10 cellular contexts compared by ENCODE assay signal in genomic region chr2:169069341-169069740, GRCh38. TPM values are rescaled to one million over a fixed set of nuclear protein-coding genes. Genes with fewer than 3 reads are reported as not detected.
DNase-seq lines count a peak whose midpoint lies in the region; ATAC-seq and TF ChIP-seq lines count a peak whose summit lies in the region.
"Had no signal": no experiment of that assay in that cellular context is flagged by ENCODE, and none has a peak within 500 bp of the region (broad histone marks: within the 10 kb centered on the region; RNA-seq: fewer than 3 reads in every experiment).

DHRS9 (plus strand) TSS chr2:169069563; CDS start chr2:169081582, 12,019 bp downstream.

- TF ChIP-seq CTCF in fibroblast of pulmonary artery (IDR thresholded peaks at IDR 0.05; ENCODE audit: low read length, missing control alignments) = no peak

- peak within 1 kb of the TSS; percentile 2 for H3K4me3 ChIP-seq in fibroblast of pulmonary artery (replicated peaks; ENCODE audit: low read depth, low read length)
- H3K4me3 ChIP-seq: BLaER1 had no signal

- H3K9me3 Mint-ChIP-seq in stimulated activated effector memory CD8-positive, alpha-beta T cell treated with anti-CD3 and anti-CD28 coated beads, Interleukin-12 subunit alpha, Interleukin-12 subunit beta, amount 100 ng/mL, for 72 hours = no peaks in the 10 kb centered on the region

- H3K27ac Mint-ChIP-seq in stimulated activated effector memory CD8-positive, alpha-beta T cell treated with anti-CD3 and anti-CD28 coated beads, Interleukin-12 subunit alpha, Interleukin-12 subunit beta, amount 100 ng/mL, for 72 hours = peak within 1 kb of the TSS; percentile 18

- peak within 1 kb of the TSS; percentile 9 for H3K4me3 Mint-ChIP-seq in stimulated activated effector memory CD8-positive, alpha-beta T cell treated with anti-CD3 and anti-CD28 coated beads, Interleukin-12 subunit alpha, Interleukin-12 subunit beta, amount 100 ng/mL, for 72 hours

- peaks cover 33% of the 10 kb centered on the region for H3K4me1 Mint-ChIP-seq in stimulated activated effector memory CD8-positive, alpha-beta T cell treated with anti-CD3 and anti-CD28 coated beads, Interleukin-12 subunit alpha, Interleukin-12 subunit beta, amount 100 ng/mL, for 72 hours

- ATAC-seq in stimulated activated effector memory CD8-positive, alpha-beta T cell treated with anti-CD3 and anti-CD28 coated beads, Interleukin-12 subunit alpha, Interleukin-12 subunit beta, amount 100 ng/mL, for 72 hours = peak; percentile 96
- ATAC-seq in GM21723 (IDR thresholded peaks at IDR 0.05; ENCODE audit: unreplicated experiment) (no peak), GM21737 (IDR thresholded peaks at IDR 0.05; ENCODE audit: unreplicated experiment) (no peak)

- DNase-seq in activated T-cell treated with anti-CD3 and anti-CD28 coated beads for 24 hours (ENCODE audit: low read depth) = peak; percentile 11
- DNase-seq in activated T-cell treated with anti-CD3 and anti-CD28 coated beads, Interleukin-2, amount 50 U/mL, for 1 hour = no peak
- DNase-seq in RPMI7951 (ENCODE audit: low read depth) = peak; percentile 13
- peak; percentile 86 for DNase-seq in fibroblast of pulmonary artery (ENCODE audit: low read depth)
- no peak for DNase-seq in stimulated activated effector memory CD8-positive, alpha-beta T cell treated with anti-CD3 and anti-CD28 coated beads, Interleukin-12 subunit alpha, Interleukin-12 subunit beta, amount 100 ng/mL, for 72 hours (ENCODE audit: low spot score in 2 of 2)
- DNase-seq in midbrain (lab: John Stamatoyannopoulos, UW) = no peak
- DNase-seq: activated naive CD4-positive, alpha-beta T cell treated with anti-CD3 and anti-CD28 coated beads, Interleukin-2, amount 50 U/mL, for 16 hours had no signal

- no peaks in the 10 kb centered on the region for H3K36me3 Mint-ChIP-seq in stimulated activated effector memory CD8-positive, alpha-beta T cell treated with anti-CD3 and anti-CD28 coated beads, Interleukin-12 subunit alpha, Interleukin-12 subunit beta, amount 100 ng/mL, for 72 hours

RNA-seq across cellular contexts. Expression of gene DHRS9, which starts in this region (rescaled TPM):
- total RNA-seq in RPMI7951 (2014; rRNA removed; shearing (Covaris generic)) = not detected in 2 replicates

Comparison
In these comparisons a context has a peak if more than half of its experiments do, and no peak if none do; other contexts are left out.
1. DNase-seq: peak in activated T-cell treated with anti-CD3 and anti-CD28 coated beads for 24 hours (single experiment) and fibroblast of pulmonary artery (single experiment); none in activated T-cell treated with anti-CD3 and anti-CD28 coated beads, Interleukin-2, amount 50 U/mL, for 1 hour (single experiment), stimulated activated effector memory CD8-positive, alpha-beta T cell treated with anti-CD3 and anti-CD28 coated beads, Interleukin-12 subunit alpha, Interleukin-12 subunit beta, amount 100 ng/mL, for 72 hours (0 of 2) and midbrain (single experiment).
2. Peak in DNase-seq in RPMI7951; RNA of the gene not detected or under 1 TPM.